In genomic region chr22:19022755-19023154, GRCh38 we compare ENCODE assay signal across 19 cellular contexts.
DNase-seq lines count a peak whose midpoint lies in the region; ATAC-seq and TF ChIP-seq lines count a peak whose summit lies in the region.
"Had no signal": no experiment of that assay in that cellular context is flagged by ENCODE, and none has a peak within 500 bp of the region (broad histone marks: within the 10 kb centered on the region; RNA-seq: fewer than 3 reads in every experiment).

No MANE protein-coding gene starts in this region.

- peaks cover 7% of the 10 kb centered on the region for H3K4me1 ChIP-seq in Loucy (ENCODE audit: insufficient read depth, low read length, poor library complexity, severe bottlenecking)
- H3K4me1 ChIP-seq in BE2C = no peaks in the 10 kb centered on the region
- H3K4me1 ChIP-seq: BLaER1 had no signal

- no peak overlapping the region for H3K4me3 Mint-ChIP-seq in natural killer cell
- H3K4me3 Mint-ChIP-seq in natural killer cell treated with Interleukin-12 subunit alpha and Interleukin-12 subunit beta and Interleukin-15 and Interleukin-18, amount 100 ng/mL, for 72 hours = no peak overlapping the region
- no peak overlapping the region for H3K4me3 Mint-ChIP-seq in central memory CD8-positive, alpha-beta T cell
- H3K4me3 Mint-ChIP-seq: H9 had no signal

- intact Hi-C loops in natural killer cell (cut with micrococcal nuclease) = no loop called here

- H3K4me1 Mint-ChIP-seq in natural killer cell = no peaks in the 10 kb centered on the region
- no peaks in the 10 kb centered on the region for H3K4me1 Mint-ChIP-seq in natural killer cell treated with Interleukin-12 subunit alpha and Interleukin-12 subunit beta and Interleukin-15 and Interleukin-18, amount 100 ng/mL, for 72 hours (ENCODE audit: low read depth in 2 of 2)
- no peaks in the 10 kb centered on the region for H3K4me1 Mint-ChIP-seq in central memory CD8-positive, alpha-beta T cell

- TF ChIP-seq CTCF in natural killer cell (IDR thresholded peaks at IDR 0.05) (no peak), Loucy (conservative IDR thresholded peaks at IDR 0.05; ENCODE audit: low read length) (no peak), BE2C (IDR thresholded peaks at IDR 0.05; ENCODE audit: low read depth, low read length) (no peak)

- ATAC-seq in natural killer cell (peak; percentile 24 to 59 (median 48)), GM21717 (IDR thresholded peaks at IDR 0.05; ENCODE audit: unreplicated experiment) (no peak)
- ATAC-seq in natural killer cell treated with Interleukin-12 subunit alpha and Interleukin-12 subunit beta and Interleukin-15 and Interleukin-18, amount 100 ng/mL, for 72 hours = no peak
- ATAC-seq in central memory CD8-positive, alpha-beta T cell (replicated peaks; ENCODE audit: extremely low read depth, poor library complexity, severe bottlenecking) = peak; percentile 81

- H3K27ac Mint-ChIP-seq in natural killer cell = no peak overlapping the region
- no peak overlapping the region for H3K27ac Mint-ChIP-seq in natural killer cell treated with Interleukin-12 subunit alpha and Interleukin-12 subunit beta and Interleukin-15 and Interleukin-18, amount 100 ng/mL, for 72 hours
- no peak overlapping the region for H3K27ac Mint-ChIP-seq in central memory CD8-positive, alpha-beta T cell (ENCODE audit: low read depth)
- H3K27ac Mint-ChIP-seq: H9 had no signal

- H3K36me3 ChIP-seq in Loucy (ENCODE audit: insufficient read depth, low read length) (no peaks in the 10 kb centered on the region), BE2C (no peaks in the 10 kb centered on the region)
- H3K36me3 ChIP-seq: BLaER1 had no signal

- H2AFZ ChIP-seq in Loucy (ENCODE audit: low read length) = no peak overlapping the region

- peak overlapping the region; percentile 33 for H3K9ac ChIP-seq in Loucy (ENCODE audit: low read depth, low read length, poor library complexity, severe bottlenecking)
- H3K9ac ChIP-seq: BLaER1 had no signal

- no peaks in the 10 kb centered on the region for H3K79me2 ChIP-seq in Loucy (ENCODE audit: insufficient read depth, low read length)

- H3K4me2 ChIP-seq in Loucy (ENCODE audit: low read depth, low read length, poor library complexity, severe bottlenecking) = peak overlapping the region; percentile 31
- H3K4me2 ChIP-seq: BLaER1 had no signal

- no peaks in the 10 kb centered on the region for H3F3A ChIP-seq in Loucy (ENCODE audit: low read depth)

- no peaks in the 10 kb centered on the region for H3K27me3 ChIP-seq in Loucy (ENCODE audit: insufficient read depth, low read length, poor library complexity, severe bottlenecking)
- H3K27me3 ChIP-seq in BE2C = no peaks in the 10 kb centered on the region
- H3K27me3 ChIP-seq: BLaER1 had no signal

- no peaks in the 10 kb centered on the region for H3K9me3 ChIP-seq in Loucy (ENCODE audit: insufficient read depth, low read depth, low read length)
- H3K9me3 ChIP-seq in BE2C = no peaks in the 10 kb centered on the region
- H3K9me3 ChIP-seq: BLaER1 had no signal

- H3K9me3 Mint-ChIP-seq in natural killer cell = no peaks in the 10 kb centered on the region
- no peaks in the 10 kb centered on the region for H3K9me3 Mint-ChIP-seq in natural killer cell treated with Interleukin-12 subunit alpha and Interleukin-12 subunit beta and Interleukin-15 and Interleukin-18, amount 100 ng/mL, for 72 hours
- no peaks in the 10 kb centered on the region for H3K9me3 Mint-ChIP-seq in central memory CD8-positive, alpha-beta T cell
- H3K9me3 Mint-ChIP-seq: H9 had no signal

- no peaks in the 10 kb centered on the region for H3K36me3 Mint-ChIP-seq in natural killer cell
- H3K36me3 Mint-ChIP-seq in natural killer cell treated with Interleukin-12 subunit alpha and Interleukin-12 subunit beta and Interleukin-15 and Interleukin-18, amount 100 ng/mL, for 72 hours = no peaks in the 10 kb centered on the region
- peaks cover 1% of the 10 kb centered on the region for H3K36me3 Mint-ChIP-seq in central memory CD8-positive, alpha-beta T cell (ENCODE audit: insufficient read depth)

- H3K27me3 Mint-ChIP-seq in natural killer cell (ENCODE audit: low read depth in 2 of 2) = peaks cover 6 to 8% of the 10 kb centered on the region in 2 donors
- H3K27me3 Mint-ChIP-seq in natural killer cell treated with Interleukin-12 subunit alpha and Interleukin-12 subunit beta and Interleukin-15 and Interleukin-18, amount 100 ng/mL, for 72 hours = peaks cover 7 to 16% of the 10 kb centered on the region in 2 donors
- peaks cover 40% of the 10 kb centered on the region for H3K27me3 Mint-ChIP-seq in central memory CD8-positive, alpha-beta T cell

- no peaks in the 10 kb centered on the region for H4K20me1 ChIP-seq in Loucy (ENCODE audit: insufficient read depth, low read length, poor library complexity, severe bottlenecking)
- H4K20me1 ChIP-seq: BLaER1 had no signal

- H3K9me2 ChIP-seq in Loucy (replicated peaks; ENCODE audit: low read depth, low read length) = no peaks in the 10 kb centered on the region

- DNase-seq in natural killer cell (no peak), germinal center (ENCODE audit: low spot score) (no peak), NCI-H2196 (lab: John Stamatoyannopoulos, UW; ENCODE audit: unreplicated experiment) (no peak), BE2C (no peak)
- no peak for DNase-seq in natural killer cell treated with Interleukin-12 subunit alpha and Interleukin-12 subunit beta and Interleukin-15 and Interleukin-18, amount 100 ng/mL, for 72 hours (ENCODE audit: low spot score)
- DNase-seq in central memory CD8-positive, alpha-beta T cell (ENCODE audit: low spot score in 2 of 2) = no peak
- DNase-seq: DMS79 treated with DMSO at 0.1 percent for 48 hours, H9, KBM-7, MV-4-11, NCI-H1694 treated with DMSO at 0.1 percent for 48 hours, NCI-H2227 treated with DMSO at 0.1 percent for 48 hours, NCI-H524, NCI-H82, SHP77 had no signal

- no peak overlapping the region for H3K4me3 ChIP-seq in Loucy (ENCODE audit: low read length, poor library complexity, severe bottlenecking)
- H3K4me3 ChIP-seq in BE2C (ENCODE audit: low read depth, low read length) = no peak overlapping the region
- H3K4me3 ChIP-seq: BLaER1, SK-N-MC had no signal

Comparison
In these comparisons a context has a peak if more than half of its experiments do, and no peak if none do; other contexts are left out.
1. ATAC-seq: peak in natural killer cell (3 of 3) and central memory CD8-positive, alpha-beta T cell (single experiment); none in natural killer cell treated with Interleukin-12 subunit alpha and Interleukin-12 subunit beta and Interleukin-15 and Interleukin-18, amount 100 ng/mL, for 72 hours (0 of 2) and GM21717 (single experiment).